19 cellular contexts compared by ENCODE assay signal in the genomic region with DNA sequence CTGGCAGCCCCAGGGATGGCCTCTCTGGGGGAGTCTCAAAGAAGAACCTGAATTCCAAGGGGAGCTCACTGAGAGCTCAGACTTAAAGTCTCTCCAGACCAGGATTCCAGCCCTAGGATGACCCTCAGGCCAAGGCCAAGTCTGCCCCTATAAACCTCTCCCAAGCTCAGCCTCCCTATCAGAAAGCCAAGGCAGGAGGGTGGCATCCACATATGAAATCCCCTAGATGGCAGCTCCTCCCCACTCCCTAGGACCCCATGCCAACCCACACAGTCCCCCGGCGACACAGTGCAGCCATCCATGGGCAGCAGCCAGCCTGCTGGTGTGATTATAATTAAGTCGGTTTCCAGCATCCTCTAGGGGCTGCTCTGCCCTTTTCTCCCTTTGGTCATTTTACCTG.
DNase-seq lines count a peak whose midpoint lies in the region; ATAC-seq and TF ChIP-seq lines count a peak whose summit lies in the region.
"Had no signal": no experiment of that assay in that cellular context is flagged by ENCODE, and none has a peak within 500 bp of the region (broad histone marks: within the 10 kb centered on the region; RNA-seq: fewer than 3 reads in every experiment).

No MANE protein-coding gene starts in this region.

- no peak for TF ChIP-seq EP300 in SK-N-SH (IDR thresholded peaks at IDR 0.05; ENCODE audit: borderline replicate concordance in 1 of 2, low read depth in 1 of 2, low read length in 1 of 2)

- H3K27ac ChIP-seq in SK-N-SH (ENCODE audit: low read depth in 2 of 2, low read length in 1 of 2) (no peak overlapping the region), Karpas-422 (ENCODE audit: low read length) (no peak overlapping the region)
- H3K27ac ChIP-seq: GM23248, HL-60, Peyer's patch had no signal

- H4K20me1 ChIP-seq in SK-N-SH (ENCODE audit: insufficient read depth) (no peaks in the 10 kb centered on the region), Karpas-422 (ENCODE audit: insufficient read depth, low read depth, low read length) (no peaks in the 10 kb centered on the region)

- H3K9me3 Mint-ChIP-seq in osteocyte (ENCODE audit: unreplicated experiment) = peaks cover 5% of the 10 kb centered on the region

- H3K9ac ChIP-seq in SK-N-SH = no peak overlapping the region
- no peak overlapping the region for H3K9ac ChIP-seq in Karpas-422 (ENCODE audit: low read length)
- H3K9ac ChIP-seq: GM23248 had no signal

- H3K27me3 ChIP-seq in SK-N-SH (ENCODE audit: insufficient read depth) (no peaks in the 10 kb centered on the region), Karpas-422 (ENCODE audit: low read length) (no peaks in the 10 kb centered on the region)
- H3K27me3 ChIP-seq: Peyer's patch had no signal

- TF ChIP-seq CTCF in SK-N-SH (IDR thresholded peaks at IDR 0.05) = no peak
- TF ChIP-seq CTCF in osteocyte (IDR thresholded peaks at IDR 0.05) = no peak

- H3K4me2 ChIP-seq in SK-N-SH (no peak overlapping the region), Karpas-422 (ENCODE audit: low read depth, low read length, poor library complexity, severe bottlenecking) (no peak overlapping the region)

- ATAC-seq in SK-N-SH treated with all-trans-retinoic acid at 6 μM for 48 hours (no peak), GM18519 (IDR thresholded peaks at IDR 0.05; ENCODE audit: low FRiP score, unreplicated experiment) (no peak)
- ATAC-seq: HCT116, K562 had no signal

- H3K9me2 ChIP-seq in SK-N-SH (0 out of 2 replicates have a peak, but pooled peaks cover 2% of the 10 kb centered on the region), Karpas-422 (replicated peaks; ENCODE audit: insufficient read depth, low read length) (no peaks in the 10 kb centered on the region)

- H3K36me3 ChIP-seq in SK-N-SH (replicated peaks in 1 of 2; ENCODE audit: control insufficient read depth in 1 of 2, insufficient read depth in 2 of 2, low read length in 1 of 2) = no peaks in the 10 kb centered on the region
- no peaks in the 10 kb centered on the region for H3K36me3 ChIP-seq in Karpas-422 (ENCODE audit: insufficient read depth, low read length)
- H3K36me3 ChIP-seq: Peyer's patch had no signal

- H3K4me1 ChIP-seq in SK-N-SH (ENCODE audit: control insufficient read depth in 1 of 2, insufficient read depth in 2 of 2, low read depth in 1 of 2, low read length in 1 of 2) (peaks cover 0 to 4% of the 10 kb centered on the region in 2 experiments; a peak in 1 of 4 replicates), Karpas-422 (ENCODE audit: low read length) (no peaks in the 10 kb centered on the region)
- H3K4me1 ChIP-seq: Caco-2, Peyer's patch had no signal

- H3K4me3 ChIP-seq in SK-N-SH (ENCODE audit: low read depth in 2 of 2, low read length in 1 of 2) (no peak overlapping the region), Karpas-422 (ENCODE audit: low read length) (no peak overlapping the region)
- H3K4me3 ChIP-seq: GM23248, K562, Peyer's patch had no signal

- DNase-seq in SK-N-SH (peak; percentile 71), Karpas-422 (peak; percentile 29), RPMI7951 (ENCODE audit: low read depth) (peak; percentile 6), osteocyte (ENCODE audit: extremely low spot score, unreplicated experiment) (peak; percentile 60), T1000 (lab: John Stamatoyannopoulos, UW) (no peak)
- DNase-seq: Caco-2, GF-D8, GM23248, NCI-H1048, NCI-H2107, NCI-H82, Peyer's patch, SHP77 had no signal

- no peak overlapping the region for H3K27ac Mint-ChIP-seq in osteocyte (ENCODE audit: unreplicated experiment)
- H3K27ac Mint-ChIP-seq: CD14-positive monocyte had no signal

- H2AFZ ChIP-seq in SK-N-SH (ENCODE audit: low read depth) = no peak overlapping the region
- H2AFZ ChIP-seq in Karpas-422 (ENCODE audit: low read length) = no peak overlapping the region
- H2AFZ ChIP-seq: GM23248 had no signal

- CTCF ChIA-PET in SK-N-SH (lab: Yijun Ruan, JAX) = interaction anchor here (0.8 to 1.9 kb wide), 8 partner anchors 14 to 753 kb away, joined by 3 to 10 read pairs (median 4); no protein-coding TSS in a partner anchor

- H3K4me1 Mint-ChIP-seq in osteocyte (ENCODE audit: unreplicated experiment) = peaks cover 2% of the 10 kb centered on the region
- H3K4me1 Mint-ChIP-seq: CD14-positive monocyte had no signal

- H3K9me3 ChIP-seq in SK-N-SH = no peaks in the 10 kb centered on the region
- no peaks in the 10 kb centered on the region for H3K9me3 ChIP-seq in Karpas-422 (ENCODE audit: low read length)

- no peak overlapping the region for H3K4me3 Mint-ChIP-seq in osteocyte (ENCODE audit: unreplicated experiment)
- H3K4me3 Mint-ChIP-seq: CD14-positive monocyte had no signal

- no peaks in the 10 kb centered on the region for H3F3A ChIP-seq in SK-N-SH (replicated peaks; ENCODE audit: insufficient read depth)

- H3K79me2 ChIP-seq in SK-N-SH (ENCODE audit: insufficient read depth) (no peaks in the 10 kb centered on the region), Karpas-422 (ENCODE audit: low read length) (no peaks in the 10 kb centered on the region)

- TF ChIP-seq RAD21 in SK-N-SH (IDR thresholded peaks at IDR 0.05; ENCODE audit: low read length) = peak; percentile 66

- POLR2A ChIA-PET in SK-N-SH (lab: Yijun Ruan, JAX) = no interaction called here

- no peaks in the 10 kb centered on the region for H3K36me3 Mint-ChIP-seq in osteocyte (ENCODE audit: unreplicated experiment)
- H3K36me3 Mint-ChIP-seq: CD14-positive monocyte had no signal

- peaks cover 22% of the 10 kb centered on the region for H3K27me3 Mint-ChIP-seq in osteocyte (ENCODE audit: unreplicated experiment)

- WGBS in SK-N-SH (ENCODE audit: low lambda C conversion rate) = 22% methylated on average over 3 of the region's 3 CpGs

TF ChIP-seq in SK-N-SH, 30 proteins besides CTCF, POLR2A, EP300 and RAD21:
- TF ChIP-seq SMC3 (IDR thresholded peaks at IDR 0.05; ENCODE audit: low read depth, low read length) = peak; percentile 38; the same call in 1 of the 2 replicates
- no peak for TF ChIP-seq RCOR1 (IDR thresholded peaks at IDR 0.05; ENCODE audit: low read length)

TF ChIP-seq in SK-N-SH treated with all-trans-retinoic acid at 6 μM for 48 hours, 23 proteins besides CTCF, POLR2A, EP300 and RAD21 (continues in another document):
- no peak for TF ChIP-seq TOX (CRISPR knock-in tag; IDR thresholded peaks at IDR 0.05; ENCODE audit: borderline replicate concordance)
- TF ChIP-seq ZFP3 (CRISPR knock-in tag; IDR thresholded peaks at IDR 0.05) = no peak
- no peak for TF ChIP-seq CREB5 (CRISPR knock-in tag; IDR thresholded peaks at IDR 0.05; ENCODE audit: low read depth)
- TF ChIP-seq BACH2 (CRISPR knock-in tag; IDR thresholded peaks at IDR 0.05; ENCODE audit: borderline replicate concordance) = no peak
- TF ChIP-seq TCF4 (CRISPR knock-in tag; IDR thresholded peaks at IDR 0.05; ENCODE audit: borderline replicate concordance) = no peak
- TF ChIP-seq ZNF8 (CRISPR knock-in tag; IDR thresholded peaks at IDR 0.05) = no peak
- no peak for TF ChIP-seq ZFP30 (CRISPR knock-in tag; IDR thresholded peaks at IDR 0.05)
- no peak for TF ChIP-seq CSDC2 (CRISPR knock-in tag; IDR thresholded peaks at IDR 0.05)
- TF ChIP-seq, protein P1, sequence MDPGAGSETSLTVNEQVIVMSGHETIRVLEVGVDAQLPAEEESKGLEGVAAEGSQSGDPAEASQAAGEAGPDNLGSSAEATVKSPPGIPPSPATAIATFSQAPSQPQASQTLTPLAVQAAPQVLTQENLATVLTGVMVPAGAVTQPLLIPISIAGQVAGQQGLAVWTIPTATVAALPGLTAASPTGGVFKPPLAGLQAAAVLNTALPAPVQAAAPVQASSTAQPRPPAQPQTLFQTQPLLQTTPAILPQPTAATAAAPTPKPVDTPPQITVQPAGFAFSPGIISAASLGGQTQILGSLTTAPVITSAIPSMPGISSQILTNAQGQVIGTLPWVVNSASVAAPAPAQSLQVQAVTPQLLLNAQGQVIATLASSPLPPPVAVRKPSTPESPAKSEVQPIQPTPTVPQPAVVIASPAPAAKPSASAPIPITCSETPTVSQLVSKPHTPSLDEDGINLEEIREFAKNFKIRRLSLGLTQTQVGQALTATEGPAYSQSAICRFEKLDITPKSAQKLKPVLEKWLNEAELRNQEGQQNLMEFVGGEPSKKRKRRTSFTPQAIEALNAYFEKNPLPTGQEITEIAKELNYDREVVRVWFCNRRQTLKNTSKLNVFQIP (CRISPR knock-in tag; IDR thresholded peaks at IDR 0.05; ENCODE audit: borderline replicate concordance, low read depth) = no peak
- TF ChIP-seq ESRRG (CRISPR knock-in tag; IDR thresholded peaks at IDR 0.05) = no peak
- no peak for TF ChIP-seq OSR1 (CRISPR knock-in tag; IDR thresholded peaks at IDR 0.05)
- no peak for TF ChIP-seq PATZ1 (CRISPR knock-in tag; IDR thresholded peaks at IDR 0.05; ENCODE audit: borderline replicate concordance)
- TF ChIP-seq RARB (CRISPR knock-in tag; IDR thresholded peaks at IDR 0.05) = no peak
